Comparison of ENCODE assay signal across 17 cellular contexts in genomic region chr3:126780666-126781065, GRCh38.
A peak's percentile ranks its signal among the peaks of the same experiment; 100 is the strongest.
DNase-seq lines count a peak whose midpoint lies in the region; FAIRE-seq and TF ChIP-seq lines count a peak whose summit lies in the region.
"Had no signal": no experiment of that assay in that cellular context is flagged by ENCODE, and none has a peak within 500 bp of the region (broad histone marks: within the 10 kb centered on the region; RNA-seq: fewer than 3 reads in every experiment).

No MANE protein-coding gene starts in this region.

- H3K79me2 ChIP-seq in endothelial cell of umbilical vein (ENCODE audit: control insufficient read depth, insufficient read depth, low read length) = no peaks in the 10 kb centered on the region

- no peaks in the 10 kb centered on the region for H3K36me3 ChIP-seq in endothelial cell of umbilical vein (ENCODE audit: control insufficient read depth in 2 of 2, extremely low read depth in 1 of 2, insufficient read depth in 2 of 2, low read length in 2 of 2)
- no peaks in the 10 kb centered on the region for H3K36me3 ChIP-seq in sigmoid colon
- H3K36me3 ChIP-seq: Peyer's patch, SJSA1 had no signal

- H3K9ac ChIP-seq in endothelial cell of umbilical vein (replicated peaks; ENCODE audit: extremely low read depth, insufficient read depth, low read length) = no peak overlapping the region

- no peak overlapping the region for H2AFZ ChIP-seq in endothelial cell of umbilical vein (ENCODE audit: low read depth, low read length)

- H3K9me3 ChIP-seq in endothelial cell of umbilical vein (replicated peaks; ENCODE audit: control insufficient read depth, insufficient read depth, low read length) (no peaks in the 10 kb centered on the region), sigmoid colon (no peaks in the 10 kb centered on the region)
- H3K9me3 ChIP-seq: Peyer's patch, SJSA1 had no signal

- CTCF ChIA-PET in endothelial cell of umbilical vein (lab: Charles Lee) = no interaction called here

- H4K20me1 ChIP-seq in endothelial cell of umbilical vein (replicated peaks; ENCODE audit: control insufficient read depth, extremely low read depth, insufficient read depth, low read length) = no peaks in the 10 kb centered on the region

- H3K4me2 ChIP-seq in endothelial cell of umbilical vein (ENCODE audit: insufficient read depth, low read length) = no peak overlapping the region

- TF ChIP-seq CTCF in endothelial cell of umbilical vein (IDR thresholded peaks at IDR 0.05; ENCODE audit: extremely low read depth in 1 of 2, insufficient read depth in 1 of 2, low read depth in 1 of 2, low read length in 2 of 2) (no peak), lower leg skin (IDR thresholded peaks at IDR 0.05) (no peak), sigmoid colon (IDR thresholded peaks at IDR 0.05) (no peak)

- peak; percentile 43 for DNase-seq in ELF-1 (ENCODE audit: low read depth, low spot score)
- DNase-seq in NCI-H69 (lab: John Stamatoyannopoulos, UW) = peak; percentile 1
- no peak for DNase-seq in endothelial cell of umbilical vein (ENCODE audit: low read depth, low spot score)
- DNase-seq in myocyte (ENCODE audit: low read depth) = peak; percentile 51
- DNase-seq in stimulated activated CD4-positive, alpha-beta T cell treated with anti-CD3 and anti-CD28 coated beads, Interleukin-4, amount 100 ng/mL, for 4 hours = no peak
- DNase-seq in lower leg skin (ENCODE audit: low spot score in 2 of 2) = no peak
- no peak for DNase-seq in activated CD4-positive, alpha-beta T cell treated with anti-CD3 and anti-CD28 coated beads, Interleukin-2, amount 50 U/mL, for 4 hours
- no peak for DNase-seq in sigmoid colon
- DNase-seq: KG1, NCI-H1105, NCI-H2029 treated with DMSO at 0.1 percent for 48 hours, NCI-H2171, NCI-H345, NCI-H524 treated with DMSO at 0.1 percent for 48 hours, Peyer's patch had no signal

- BruUV-seq in endothelial cell of umbilical vein (replicated peaks; lab: Mats Ljungman, UMichigan) = no TSS peak

- no peaks in the 10 kb centered on the region for H3K9me1 ChIP-seq in endothelial cell of umbilical vein (replicated peaks; ENCODE audit: control insufficient read depth, extremely low read depth, insufficient read depth, low read length)

- H3K4me3 ChIP-seq in endothelial cell of umbilical vein (replicated peaks in 1 of 3; ENCODE audit: insufficient read depth in 1 of 3, low read depth in 1 of 3, low read length in 3 of 3) = no peak overlapping the region
- H3K4me3 ChIP-seq in lower leg skin (ENCODE audit: low read depth, poor library complexity, severe bottlenecking) = no peak overlapping the region
- no peak overlapping the region for H3K4me3 ChIP-seq in sigmoid colon
- H3K4me3 ChIP-seq: Peyer's patch, SJSA1 had no signal

- H3K4me1 ChIP-seq in endothelial cell of umbilical vein (ENCODE audit: control insufficient read depth, extremely low read depth, insufficient read depth, low read length) (no peaks in the 10 kb centered on the region), sigmoid colon (peaks cover 0 to 9% (median 2%) of the 10 kb centered on the region in 4 donors)
- H3K4me1 ChIP-seq: Peyer's patch had no signal

- peak; percentile 40 for FAIRE-seq in endothelial cell of umbilical vein (lab: Jason Lieb, UNC)

- POLR2A ChIA-PET in endothelial cell of umbilical vein (lab: Charles Lee) = no interaction called here

- no peak overlapping the region for H3K27ac ChIP-seq in endothelial cell of umbilical vein (ENCODE audit: insufficient read depth, low read depth, low read length)
- H3K27ac ChIP-seq in sigmoid colon = no peak overlapping the region
- H3K27ac ChIP-seq: C4-2B, Peyer's patch had no signal

- 86 to 87% methylated on average over 1 of the region's 1 CpG for WGBS in lower leg skin, 2 donors
- 84 to 88% methylated on average over 1 of the region's 1 CpG for WGBS in sigmoid colon, 2 donors

- no peak for TF ChIP-seq POLR2A in endothelial cell of umbilical vein (IDR thresholded peaks at IDR 0.05; ENCODE audit: low read depth, low read length)
- TF ChIP-seq POLR2A in lower leg skin (IDR thresholded peaks at IDR 0.05) = no peak
- no peak for TF ChIP-seq POLR2A in sigmoid colon (IDR thresholded peaks at IDR 0.05)

- no peaks in the 10 kb centered on the region for H3K27me3 ChIP-seq in endothelial cell of umbilical vein (ENCODE audit: control insufficient read depth in 2 of 2, insufficient read depth in 2 of 2, low read length in 2 of 2)
- H3K27me3 ChIP-seq in sigmoid colon = no peaks in the 10 kb centered on the region
- H3K27me3 ChIP-seq: Peyer's patch, SJSA1 had no signal

- dilution Hi-C loops in endothelial cell of umbilical vein (cut with MboI; ENCODE audit: extremely low pct_ligation_motif_present, low sequenced_read_pairs) = no loop called here

- no peak for TF ChIP-seq EP300 in sigmoid colon (IDR thresholded peaks at IDR 0.05)

- intact Hi-C loops in endothelial cell of umbilical vein (cut with micrococcal nuclease) = no loop called here
- intact Hi-C loops in lower leg skin (cut with DNase I; ENCODE audit: low total_unique reads) = no loop called here
- intact Hi-C loops in sigmoid colon (cut with DNase I) = no loop called here

TF ChIP-seq in endothelial cell of umbilical vein, 7 proteins besides CTCF, POLR2A, EP300 and RAD21:
- TF ChIP-seq MAX (IDR thresholded peaks at IDR 0.05; ENCODE audit: insufficient read depth, insufficient read length) (no peak), FOS (IDR thresholded peaks at IDR 0.05; ENCODE audit: borderline replicate concordance, insufficient read depth, low read length) (no peak), POLR2AphosphoS5 (IDR thresholded peaks at IDR 0.05; ENCODE audit: insufficient read depth, low read depth, low read length) (no peak), EZH2 (IDR thresholded peaks at IDR 0.05; ENCODE audit: borderline replicate concordance, low read depth, low read length, severe bottlenecking) (no peak), GATA2 (IDR thresholded peaks at IDR 0.05; ENCODE audit: insufficient read depth, insufficient read length, low read depth, low read length) (no peak), JUN (IDR thresholded peaks at IDR 0.05; ENCODE audit: borderline replicate concordance, insufficient read depth, insufficient read length, low read depth) (no peak), MYC (IDR thresholded peaks at IDR 0.05; ENCODE audit: low read depth, low read length) (no peak)

Comparison
In these comparisons a context has a peak if more than half of its experiments do, and no peak if none do; other contexts are left out.
1. DNase-seq: peak in ELF-1 (single experiment), NCI-H69 (single experiment) and myocyte (single experiment); none in endothelial cell of umbilical vein (single experiment), stimulated activated CD4-positive, alpha-beta T cell treated with anti-CD3 and anti-CD28 coated beads, Interleukin-4, amount 100 ng/mL, for 4 hours (0 of 2), lower leg skin (0 of 2), activated CD4-positive, alpha-beta T cell treated with anti-CD3 and anti-CD28 coated beads, Interleukin-2, amount 50 U/mL, for 4 hours (0 of 2) and sigmoid colon (single experiment).